In genomic region chr5:7897014-7897600, GRCh38 we compare ENCODE assay signal across 7 cellular contexts. TPM values are rescaled to one million over a fixed set of nuclear protein-coding genes. Genes with fewer than 3 reads are reported as not detected.
DNase-seq lines count a peak whose midpoint lies in the region; ATAC-seq, FAIRE-seq and TF ChIP-seq lines count a peak whose summit lies in the region.

No MANE protein-coding gene starts in this region.

- DNase-seq in GM12864 (ENCODE audit: low read depth) (no peak), RWPE2 (ENCODE audit: low spot score) (no peak), testis (peak; percentile 45), middle frontal gyrus (ENCODE audit: extremely low spot score, low spot score) (no peak), GM12891 (ENCODE audit: insufficient read length, low spot score) (no peak)
- DNase-seq in effector memory CD8-positive, alpha-beta T cell, result peak in 1 of 3 experiments; percentile 8

- TF ChIP-seq POLR2A in testis (IDR thresholded peaks at IDR 0.05) (no peak), GM12891 (IDR thresholded peaks at IDR 0.05; ENCODE audit: low read depth, low read length) (no peak)

- H3K27ac ChIP-seq in RWPE2 (ENCODE audit: poor library complexity, severe bottlenecking), result no peak overlapping the region
- no peak overlapping the region for H3K27ac ChIP-seq in testis

- H3K4me3 ChIP-seq in GM12864 (ENCODE audit: low read depth, low read length) (no peak overlapping the region), RWPE2 (ENCODE audit: severe bottlenecking) (no peak overlapping the region), testis (no peak overlapping the region)

- no peaks in the 10 kb centered on the region for H3K4me1 ChIP-seq in RWPE2 (ENCODE audit: insufficient read depth, poor library complexity, severe bottlenecking)
- no peaks in the 10 kb centered on the region for H3K4me1 ChIP-seq in testis

- no peak overlapping the region for H3K4me3 Mint-ChIP-seq in effector memory CD8-positive, alpha-beta T cell

- FAIRE-seq in GM12891 (lab: Jason Lieb, UNC), result no peak

- ATAC-seq in HG02798 (IDR thresholded peaks at IDR 0.05; ENCODE audit: poor library complexity, unreplicated experiment) (peak; percentile 43), RWPE2 (ENCODE audit: low read depth) (peak; percentile 68; the same call in 2 of the 3 replicates)
- peak; percentile 53 for ATAC-seq in effector memory CD8-positive, alpha-beta T cell (replicated peaks)

- H3K27me3 ChIP-seq in RWPE2 (ENCODE audit: insufficient read depth, poor library complexity, severe bottlenecking) (no peaks in the 10 kb centered on the region), testis (no peaks in the 10 kb centered on the region)

- peak; percentile 20 for TF ChIP-seq CTCF in GM12864 (IDR thresholded peaks at IDR 0.05; ENCODE audit: low read depth, low read length, missing control alignments)
- TF ChIP-seq CTCF in RWPE2 (IDR thresholded peaks at IDR 0.05; ENCODE audit: poor library complexity, severe bottlenecking), result peak; percentile 53
- peak in 1 of 3 experiments; percentile 16 for TF ChIP-seq CTCF in testis (IDR thresholded peaks at IDR 0.05)

- H3K36me3 Mint-ChIP-seq in effector memory CD8-positive, alpha-beta T cell (ENCODE audit: insufficient read depth), result peaks cover 91% of the 10 kb centered on the region

- H3K4me1 Mint-ChIP-seq in effector memory CD8-positive, alpha-beta T cell (ENCODE audit: low read depth in 2 of 2), result no peaks in the 10 kb centered on the region

- H3K9me3 ChIP-seq in RWPE2 (ENCODE audit: severe bottlenecking) (no peaks in the 10 kb centered on the region), testis (no peaks in the 10 kb centered on the region)

- H3K36me3 ChIP-seq in RWPE2 (ENCODE audit: low read depth) (peaks cover 100% of the 10 kb centered on the region), testis (ENCODE audit: low read depth, missing control alignments) (no peaks in the 10 kb centered on the region)

- H3K27ac Mint-ChIP-seq in effector memory CD8-positive, alpha-beta T cell, result peak overlapping the region in 1 of 2 donors; percentile 1

- intact Hi-C loops in testis (cut with DNase I; ENCODE audit: low total_unique reads), result no loop called here

- WGBS in testis, 2 donors, result 60 to 67% methylated on average over 5 of the region's 5 CpGs

- H3K27me3 Mint-ChIP-seq in effector memory CD8-positive, alpha-beta T cell, result no peaks in the 10 kb centered on the region

- no peaks in the 10 kb centered on the region for H3K9me3 Mint-ChIP-seq in effector memory CD8-positive, alpha-beta T cell

TF ChIP-seq in GM12891, 5 proteins besides CTCF, POLR2A, EP300 and RAD21:
- TF ChIP-seq POLR2AphosphoS5 (IDR thresholded peaks at IDR 0.05; ENCODE audit: low read depth, low read length) (no peak), PAX5 (IDR thresholded peaks at IDR 0.05; ENCODE audit: insufficient read depth, low read length, severe bottlenecking) (no peak), SPI1 (IDR thresholded peaks at IDR 0.05; ENCODE audit: low read depth, low read length) (no peak)

RNA-seq across cellular contexts. Expression of gene MTRR, which starts 28.2 kb away (rescaled TPM):
- 10 to 100 TPM; 56.3 to 82.6 TPM for total RNA-seq in testis
- 71.4 TPM for polyA plus RNA-seq in testis (ENCODE audit: insufficient read depth, low read depth, low replicate concordance)
- 28.2 TPM for polyA plus RNA-seq in GM12891 (2012; ENCODE audit: low read depth, missing spikeins)

RNA-seq across cellular contexts. Expression of gene FASTKD3, which starts 28.3 kb away (rescaled TPM):
- total RNA-seq in testis, result 10 to 100 TPM; 11.7 TPM
- 8.0 TPM for polyA plus RNA-seq in testis (ENCODE audit: insufficient read depth, low read depth, low replicate concordance)
- 7.6 TPM for polyA plus RNA-seq in GM12891 (2012; ENCODE audit: low read depth, missing spikeins)

RNA-seq across cellular contexts. Expression of gene CFAP90, which starts 46.2 kb away (rescaled TPM):
- 10 to 100 TPM; 12.2 to 33.0 TPM for total RNA-seq in testis
- 55.2 TPM for polyA plus RNA-seq in testis (ENCODE audit: insufficient read depth, low read depth, low replicate concordance)
- not detected for polyA plus RNA-seq in GM12891 (2012; ENCODE audit: low read depth, missing spikeins)
